16 cellular contexts compared by ENCODE assay signal in genomic region chr2:242064364-242065250, GRCh38.
DNase-seq lines count a peak whose midpoint lies in the region; ATAC-seq and TF ChIP-seq lines count a peak whose summit lies in the region.
"Had no signal": no experiment of that assay in that cellular context is flagged by ENCODE, and none has a peak within 500 bp of the region (broad histone marks: within the 10 kb centered on the region; RNA-seq: fewer than 3 reads in every experiment).

No MANE protein-coding gene starts in this region.

- H3K9me3 Mint-ChIP-seq in WTC11: peaks cover 29% of the 10 kb centered on the region

- POLR2A ChIA-PET in WTC11 (lab: Charles Lee): no interaction called here

- H3K27me3 ChIP-seq in right atrium auricular region: no peaks in the 10 kb centered on the region
- no peaks in the 10 kb centered on the region for H3K27me3 ChIP-seq in right cardiac atrium (ENCODE audit: control insufficient read depth, insufficient read depth)
- H3K27me3 ChIP-seq in iPS DF 6.9 (ENCODE audit: control insufficient read depth, insufficient read depth, low read length): no peaks in the 10 kb centered on the region
- no peaks in the 10 kb centered on the region for H3K27me3 ChIP-seq in SJCRH30

- H3K4me1 ChIP-seq in right atrium auricular region (no peaks in the 10 kb centered on the region), right cardiac atrium (ENCODE audit: control insufficient read depth, insufficient read depth, low read length) (no peaks in the 10 kb centered on the region), iPS DF 6.9 (ENCODE audit: control insufficient read depth, insufficient read depth, low read length) (peaks cover 5% of the 10 kb centered on the region), SJCRH30 (no peaks in the 10 kb centered on the region)

- no peak overlapping the region for H3K4me3 ChIP-seq in right atrium auricular region
- H3K4me3 ChIP-seq in right cardiac atrium (ENCODE audit: low read length): no peak overlapping the region
- no peak overlapping the region for H3K4me3 ChIP-seq in iPS DF 6.9 (ENCODE audit: low read length)
- H3K4me3 ChIP-seq in SJCRH30: no peak overlapping the region

- H3K27me3 Mint-ChIP-seq in WTC11 (ENCODE audit: low read depth): peaks cover 43% of the 10 kb centered on the region

- peaks cover 27% of the 10 kb centered on the region for H3K36me3 Mint-ChIP-seq in WTC11

- H3K4me3 Mint-ChIP-seq in WTC11: peak overlapping the region; percentile 0; the same call in 1 of the 2 replicates

- H3K27ac ChIP-seq in right atrium auricular region: no peak overlapping the region
- no peak overlapping the region for H3K27ac ChIP-seq in right cardiac atrium (ENCODE audit: low read length)
- H3K27ac ChIP-seq in iPS DF 6.9 (ENCODE audit: low read length): peak overlapping the region; percentile 2
- H3K27ac ChIP-seq in SJCRH30: no peak overlapping the region
- H3K27ac ChIP-seq: 22Rv1 had no signal

- H3K4me1 Mint-ChIP-seq in WTC11: peaks cover 37% of the 10 kb centered on the region

- CTCF ChIA-PET in WTC11 (lab: Charles Lee): interaction anchor here (1.6 kb wide), 1 partner anchor 114 kb away, joined by 4 read pairs; no protein-coding TSS in a partner anchor

- H3K27ac Mint-ChIP-seq in WTC11: no peak overlapping the region; the same call in 1 of the 2 replicates

- no peaks in the 10 kb centered on the region for H3K36me3 ChIP-seq in right atrium auricular region
- no peaks in the 10 kb centered on the region for H3K36me3 ChIP-seq in iPS DF 6.9 (ENCODE audit: control insufficient read depth, insufficient read depth, low read length)
- H3K36me3 ChIP-seq in SJCRH30: no peaks in the 10 kb centered on the region

- intact Hi-C loops in right cardiac atrium (cut with DNase I): no loop called here

- DNase-seq in right atrium auricular region (ENCODE audit: low spot score) (peak; percentile 18), right cardiac atrium (no peak), WTC11 (ENCODE audit: low spot score) (no peak), iPS DF 6.9 (ENCODE audit: low read depth, low spot score) (no peak), SJCRH30 (no peak), Kasumi-1 (lab: John Stamatoyannopoulos, UW) (no peak)
- DNase-seq in activated CD4-positive, alpha-beta T cell treated with anti-CD3 and anti-CD28 coated beads, Interleukin-2, amount 50 U/mL, for 4 hours: no peak
- DNase-seq: DND-41, NCI-H1417 treated with DMSO at 0.1 percent for 48 hours, NCI-H2029, NCI-H2171 treated with DMSO at 0.1 percent for 48 hours, NCI-H748 treated with DMSO at 0.1 percent for 48 hours, PC-3 had no signal

- ATAC-seq in right cardiac atrium: no peak
- ATAC-seq in WTC11: no peak
- no peak for ATAC-seq in HG03108 (IDR thresholded peaks at IDR 0.05; ENCODE audit: unreplicated experiment)
- ATAC-seq: HCT116, PC-3 had no signal

- TF ChIP-seq CTCF in right atrium auricular region (IDR thresholded peaks at IDR 0.05) (no peak), WTC11 (IDR thresholded peaks at IDR 0.05) (no peak)

- H3K9me3 ChIP-seq in right atrium auricular region: no peaks in the 10 kb centered on the region
- no peaks in the 10 kb centered on the region for H3K9me3 ChIP-seq in right cardiac atrium (ENCODE audit: control insufficient read depth, low read length)
- no peaks in the 10 kb centered on the region; the same call in 1 of the 2 replicates for H3K9me3 ChIP-seq in iPS DF 6.9 (ENCODE audit: control insufficient read depth, insufficient read depth, low read length)
- no peaks in the 10 kb centered on the region for H3K9me3 ChIP-seq in SJCRH30 (replicated peaks)

- WGBS in right cardiac atrium: 81% methylated on average over 19 of the region's 19 CpGs
- no CpG with 5 or more reads among the region's 19 CpGs for WGBS in iPS DF 6.9 (ENCODE audit: insufficient coverage, insufficient read length)

TF ChIP-seq in WTC11, 78 proteins besides CTCF, POLR2A, EP300 and RAD21:
- TF ChIP-seq CBFB (CRISPR knock-in tag; IDR thresholded peaks at IDR 0.05; ENCODE audit: low read depth): peak; percentile 24; the same call in 1 of the 2 replicates
- TF ChIP-seq EMX1 (CRISPR knock-in tag; IDR thresholded peaks at IDR 0.05): no peak
- no peak for TF ChIP-seq CREB1 (CRISPR knock-in tag; IDR thresholded peaks at IDR 0.05)
- TF ChIP-seq, protein P1, sequence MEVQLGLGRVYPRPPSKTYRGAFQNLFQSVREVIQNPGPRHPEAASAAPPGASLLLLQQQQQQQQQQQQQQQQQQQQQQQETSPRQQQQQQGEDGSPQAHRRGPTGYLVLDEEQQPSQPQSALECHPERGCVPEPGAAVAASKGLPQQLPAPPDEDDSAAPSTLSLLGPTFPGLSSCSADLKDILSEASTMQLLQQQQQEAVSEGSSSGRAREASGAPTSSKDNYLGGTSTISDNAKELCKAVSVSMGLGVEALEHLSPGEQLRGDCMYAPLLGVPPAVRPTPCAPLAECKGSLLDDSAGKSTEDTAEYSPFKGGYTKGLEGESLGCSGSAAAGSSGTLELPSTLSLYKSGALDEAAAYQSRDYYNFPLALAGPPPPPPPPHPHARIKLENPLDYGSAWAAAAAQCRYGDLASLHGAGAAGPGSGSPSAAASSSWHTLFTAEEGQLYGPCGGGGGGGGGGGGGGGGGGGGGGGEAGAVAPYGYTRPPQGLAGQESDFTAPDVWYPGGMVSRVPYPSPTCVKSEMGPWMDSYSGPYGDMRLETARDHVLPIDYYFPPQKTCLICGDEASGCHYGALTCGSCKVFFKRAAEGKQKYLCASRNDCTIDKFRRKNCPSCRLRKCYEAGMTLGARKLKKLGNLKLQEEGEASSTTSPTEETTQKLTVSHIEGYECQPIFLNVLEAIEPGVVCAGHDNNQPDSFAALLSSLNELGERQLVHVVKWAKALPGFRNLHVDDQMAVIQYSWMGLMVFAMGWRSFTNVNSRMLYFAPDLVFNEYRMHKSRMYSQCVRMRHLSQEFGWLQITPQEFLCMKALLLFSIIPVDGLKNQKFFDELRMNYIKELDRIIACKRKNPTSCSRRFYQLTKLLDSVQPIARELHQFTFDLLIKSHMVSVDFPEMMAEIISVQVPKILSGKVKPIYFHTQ (CRISPR knock-in tag; IDR thresholded peaks at IDR 0.05): no peak
- TF ChIP-seq, protein P2, sequence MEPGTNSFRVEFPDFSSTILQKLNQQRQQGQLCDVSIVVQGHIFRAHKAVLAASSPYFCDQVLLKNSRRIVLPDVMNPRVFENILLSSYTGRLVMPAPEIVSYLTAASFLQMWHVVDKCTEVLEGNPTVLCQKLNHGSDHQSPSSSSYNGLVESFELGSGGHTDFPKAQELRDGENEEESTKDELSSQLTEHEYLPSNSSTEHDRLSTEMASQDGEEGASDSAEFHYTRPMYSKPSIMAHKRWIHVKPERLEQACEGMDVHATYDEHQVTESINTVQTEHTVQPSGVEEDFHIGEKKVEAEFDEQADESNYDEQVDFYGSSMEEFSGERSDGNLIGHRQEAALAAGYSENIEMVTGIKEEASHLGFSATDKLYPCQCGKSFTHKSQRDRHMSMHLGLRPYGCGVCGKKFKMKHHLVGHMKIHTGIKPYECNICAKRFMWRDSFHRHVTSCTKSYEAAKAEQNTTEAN (CRISPR knock-in tag; IDR thresholded peaks at IDR 0.05): peak; percentile 85
- TF ChIP-seq ETV6 (CRISPR knock-in tag; IDR thresholded peaks at IDR 0.05): no peak
- TF ChIP-seq, protein P3, sequence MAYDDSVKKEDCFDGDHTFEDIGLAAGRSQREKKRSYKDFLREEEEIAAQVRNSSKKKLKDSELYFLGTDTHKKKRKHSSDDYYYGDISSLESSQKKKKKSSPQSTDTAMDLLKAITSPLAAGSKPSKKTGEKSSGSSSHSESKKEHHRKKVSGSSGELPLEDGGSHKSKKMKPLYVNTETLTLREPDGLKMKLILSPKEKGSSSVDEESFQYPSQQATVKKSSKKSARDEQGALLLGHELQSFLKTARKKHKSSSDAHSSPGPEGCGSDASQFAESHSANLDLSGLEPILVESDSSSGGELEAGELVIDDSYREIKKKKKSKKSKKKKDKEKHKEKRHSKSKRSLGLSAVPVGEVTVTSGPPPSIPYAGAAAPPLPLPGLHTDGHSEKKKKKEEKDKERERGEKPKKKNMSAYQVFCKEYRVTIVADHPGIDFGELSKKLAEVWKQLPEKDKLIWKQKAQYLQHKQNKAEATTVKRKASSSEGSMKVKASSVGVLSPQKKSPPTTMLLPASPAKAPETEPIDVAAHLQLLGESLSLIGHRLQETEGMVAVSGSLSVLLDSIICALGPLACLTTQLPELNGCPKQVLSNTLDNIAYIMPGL (CRISPR knock-in tag; IDR thresholded peaks at IDR 0.05): no peak
- TF ChIP-seq MAX (CRISPR knock-in tag; IDR thresholded peaks at IDR 0.05): 0 out of 2 replicates have a peak, but pooled peaks have one; percentile 21
- TF ChIP-seq SP1 (CRISPR knock-in tag; conservative IDR thresholded peaks at IDR 0.05): no peak
- no peak for TF ChIP-seq MXD4 (CRISPR knock-in tag; IDR thresholded peaks at IDR 0.05; ENCODE audit: borderline replicate concordance)
- no peak for TF ChIP-seq ZNF232 (CRISPR knock-in tag; IDR thresholded peaks at IDR 0.05)
- TF ChIP-seq, protein P4, sequence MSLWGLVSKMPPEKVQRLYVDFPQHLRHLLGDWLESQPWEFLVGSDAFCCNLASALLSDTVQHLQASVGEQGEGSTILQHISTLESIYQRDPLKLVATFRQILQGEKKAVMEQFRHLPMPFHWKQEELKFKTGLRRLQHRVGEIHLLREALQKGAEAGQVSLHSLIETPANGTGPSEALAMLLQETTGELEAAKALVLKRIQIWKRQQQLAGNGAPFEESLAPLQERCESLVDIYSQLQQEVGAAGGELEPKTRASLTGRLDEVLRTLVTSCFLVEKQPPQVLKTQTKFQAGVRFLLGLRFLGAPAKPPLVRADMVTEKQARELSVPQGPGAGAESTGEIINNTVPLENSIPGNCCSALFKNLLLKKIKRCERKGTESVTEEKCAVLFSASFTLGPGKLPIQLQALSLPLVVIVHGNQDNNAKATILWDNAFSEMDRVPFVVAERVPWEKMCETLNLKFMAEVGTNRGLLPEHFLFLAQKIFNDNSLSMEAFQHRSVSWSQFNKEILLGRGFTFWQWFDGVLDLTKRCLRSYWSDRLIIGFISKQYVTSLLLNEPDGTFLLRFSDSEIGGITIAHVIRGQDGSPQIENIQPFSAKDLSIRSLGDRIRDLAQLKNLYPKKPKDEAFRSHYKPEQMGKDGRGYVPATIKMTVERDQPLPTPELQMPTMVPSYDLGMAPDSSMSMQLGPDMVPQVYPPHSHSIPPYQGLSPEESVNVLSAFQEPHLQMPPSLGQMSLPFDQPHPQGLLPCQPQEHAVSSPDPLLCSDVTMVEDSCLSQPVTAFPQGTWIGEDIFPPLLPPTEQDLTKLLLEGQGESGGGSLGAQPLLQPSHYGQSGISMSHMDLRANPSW (CRISPR knock-in tag; conservative IDR thresholded peaks at IDR 0.05; ENCODE audit: low read depth): no peak
TF ChIP-seq in WTC11: peak in this region for 3.
